In genomic region chr13:26839682-26840081, GRCh38 we compare ENCODE assay signal across 13 cellular contexts.
"Had no signal": no experiment of that assay in that cellular context is flagged by ENCODE, and none has a peak within 500 bp of the region (broad histone marks: within the 10 kb centered on the region; RNA-seq: fewer than 3 reads in every experiment).

No MANE protein-coding gene starts in this region.

- H3K36me3 ChIP-seq: breast epithelium, left lung, upper lobe of left lung had no signal

- H3K9me3 ChIP-seq: breast epithelium, left lung, psoas muscle, upper lobe of left lung had no signal

- H3K4me1 ChIP-seq: breast epithelium, foreskin keratinocyte, left lung, psoas muscle, upper lobe of left lung had no signal

- H3K4me3 ChIP-seq: breast epithelium, left lung, psoas muscle, upper lobe of left lung had no signal

- H3K27me3 ChIP-seq: breast epithelium, foreskin keratinocyte, upper lobe of left lung had no signal

- H3K27ac ChIP-seq: breast epithelium, foreskin keratinocyte, left lung, psoas muscle, upper lobe of left lung had no signal

- DNase-seq: activated CD8-positive, alpha-beta memory T cell treated with anti-CD3 and anti-CD28 coated beads, Interleukin-2, amount 50 U/mL, for 4 hours; activated CD8-positive, alpha-beta T cell treated with anti-CD3 and anti-CD28 coated beads for 36 hours; activated gamma-delta T cell treated with Interleukin-2 at 50 U/mL for 16 hours; activated naive CD8-positive, alpha-beta T cell treated with anti-CD3 and anti-CD28 coated beads, Interleukin-2, amount 10 ng/mL, durations not matched to agents 7 days and 5 days; activated T-cell treated with anti-CD3 and anti-CD28 coated beads, Interleukin-2, amount 50 U/mL, for 72 hours; anterior cingulate cortex; foreskin keratinocyte; left lung; psoas muscle; stimulated activated CD4-positive, alpha-beta T cell treated with anti-CD3 and anti-CD28 coated beads, Interleukin-2, amount 100 ng/mL, for 48 hours; stimulated activated naive CD8-positive, alpha-beta T cell treated with anti-CD3 and anti-CD28 coated beads, Interleukin-15, Interleukin-2, amounts not matched to agents 100 U/mL and 50 U/mL, for 24 hours; upper lobe of left lung had no signal
